1 cellular context compared by ENCODE assay signal in the genomic region with DNA sequence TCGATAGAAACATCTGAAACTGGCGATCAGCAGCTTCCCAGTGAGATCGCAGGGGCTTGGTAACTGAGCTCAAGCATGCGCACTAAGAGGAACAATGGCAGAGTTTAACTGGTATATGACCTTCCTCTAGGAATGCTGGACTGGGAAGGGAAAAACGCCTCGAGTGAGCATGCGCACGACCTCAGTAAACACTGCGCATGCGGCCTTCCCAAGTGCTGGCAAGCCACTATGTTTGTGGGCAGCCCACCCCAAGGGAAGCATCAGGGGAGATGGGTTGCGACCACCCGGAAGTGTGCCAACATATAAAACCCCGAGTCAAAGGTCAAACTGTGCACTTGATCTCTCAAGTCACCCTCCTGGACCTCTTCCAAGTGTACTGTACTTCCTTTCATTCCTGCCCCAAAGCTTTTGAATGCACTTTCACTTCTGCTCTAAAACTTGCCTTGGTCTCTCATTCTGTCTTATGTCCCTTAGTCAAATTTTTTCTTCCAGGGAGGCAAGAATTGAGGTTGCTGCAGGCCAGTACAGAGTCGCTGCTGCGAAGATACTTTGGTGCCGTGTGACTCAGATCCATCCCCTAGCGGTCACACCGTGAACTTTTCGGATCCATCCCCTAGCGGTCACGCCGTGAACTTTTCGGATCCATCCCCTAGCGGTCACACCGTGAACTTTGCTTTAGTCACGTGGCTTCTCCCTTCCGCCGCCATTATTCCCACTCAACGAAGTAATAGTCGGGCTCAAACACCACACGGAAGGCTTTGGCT.
TF ChIP-seq lines count a peak whose summit lies in the region.

No MANE protein-coding gene starts in this region.

TF ChIP-seq in K562, 482 proteins besides CTCF, POLR2A, EP300 and RAD21 (continued from another document):
- TF ChIP-seq RNF219 (CRISPR knock-in tag; IDR thresholded peaks at IDR 0.05) (no peak), KDM2B (CRISPR knock-in tag; IDR thresholded peaks at IDR 0.05) (no peak), NR2F6 (CRISPR knock-in tag; IDR thresholded peaks at IDR 0.05) (no peak), RB1 (IDR thresholded peaks at IDR 0.05; ENCODE audit: low read depth) (no peak), ZNF224 (CRISPR knock-in tag; IDR thresholded peaks at IDR 0.05) (peak; percentile 97), ZNF766 (CRISPR knock-in tag; conservative IDR thresholded peaks at IDR 0.05) (no peak), ZNF707 (CRISPR knock-in tag; conservative IDR thresholded peaks at IDR 0.05) (no peak), BRCA1 (IDR thresholded peaks at IDR 0.05) (no peak), BRCA1 (CRISPR knock-in tag; IDR thresholded peaks at IDR 0.05) (no peak), ZNF384 (IDR thresholded peaks at IDR 0.05; ENCODE audit: low read depth, low read length) (no peak), ZNF551 (CRISPR knock-in tag; IDR thresholded peaks at IDR 0.05) (no peak), ASH1L (IDR thresholded peaks at IDR 0.05; ENCODE audit: borderline replicate concordance, low read depth, partially characterized antibody) (no peak), E2F5 (CRISPR knock-in tag; IDR thresholded peaks at IDR 0.05) (no peak), KAT7 (CRISPR knock-in tag; IDR thresholded peaks at IDR 0.05; ENCODE audit: borderline replicate concordance) (no peak), RFX5 (IDR thresholded peaks at IDR 0.05; ENCODE audit: low read depth, low read length) (no peak), MAZ (CRISPR knock-in tag; conservative IDR thresholded peaks at IDR 0.05 in 1 of 2, IDR thresholded peaks at IDR 0.05 in 1 of 2) (peak in 1 of 2 experiments; percentile 42; a peak in 1 of 4 replicates), XRCC3 (IDR thresholded peaks at IDR 0.05) (no peak), ZNF316 (IDR thresholded peaks at IDR 0.05) (no peak), ATF7 (IDR thresholded peaks at IDR 0.05) (0 out of 2 replicates have a peak, but pooled peaks have one; percentile 32)
- TF ChIP-seq, protein P1, sequence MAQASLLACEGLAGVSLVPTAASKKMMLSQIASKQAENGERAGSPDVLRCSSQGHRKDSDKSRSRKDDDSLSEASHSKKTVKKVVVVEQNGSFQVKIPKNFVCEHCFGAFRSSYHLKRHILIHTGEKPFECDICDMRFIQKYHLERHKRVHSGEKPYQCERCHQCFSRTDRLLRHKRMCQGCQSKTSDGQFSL (CRISPR knock-in tag; IDR thresholded peaks at IDR 0.05): no peak
- TF ChIP-seq, protein P1 (tag; IDR thresholded peaks at IDR 0.05): no peak
- TF ChIP-seq, protein P2, sequence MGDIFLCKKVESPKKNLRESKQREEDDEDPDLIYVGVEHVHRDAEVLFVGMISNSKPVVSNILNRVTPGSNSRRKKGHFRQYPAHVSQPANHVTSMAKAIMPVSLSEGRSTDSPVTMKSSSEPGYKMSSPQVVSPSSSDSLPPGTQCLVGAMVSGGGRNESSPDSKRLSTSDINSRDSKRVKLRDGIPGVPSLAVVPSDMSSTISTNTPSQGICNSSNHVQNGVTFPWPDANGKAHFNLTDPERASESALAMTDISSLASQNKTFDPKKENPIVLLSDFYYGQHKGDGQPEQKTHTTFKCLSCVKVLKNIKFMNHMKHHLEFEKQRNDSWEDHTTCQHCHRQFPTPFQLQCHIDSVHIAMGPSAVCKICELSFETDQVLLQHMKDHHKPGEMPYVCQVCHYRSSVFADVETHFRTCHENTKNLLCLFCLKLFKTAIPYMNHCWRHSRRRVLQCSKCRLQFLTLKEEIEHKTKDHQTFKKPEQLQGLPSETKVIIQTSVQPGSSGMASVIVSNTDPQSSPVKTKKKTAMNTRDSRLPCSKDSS (IDR thresholded peaks at IDR 0.05; ENCODE audit: low read depth, partially characterized antibody): no peak
- TF ChIP-seq, protein P3, sequence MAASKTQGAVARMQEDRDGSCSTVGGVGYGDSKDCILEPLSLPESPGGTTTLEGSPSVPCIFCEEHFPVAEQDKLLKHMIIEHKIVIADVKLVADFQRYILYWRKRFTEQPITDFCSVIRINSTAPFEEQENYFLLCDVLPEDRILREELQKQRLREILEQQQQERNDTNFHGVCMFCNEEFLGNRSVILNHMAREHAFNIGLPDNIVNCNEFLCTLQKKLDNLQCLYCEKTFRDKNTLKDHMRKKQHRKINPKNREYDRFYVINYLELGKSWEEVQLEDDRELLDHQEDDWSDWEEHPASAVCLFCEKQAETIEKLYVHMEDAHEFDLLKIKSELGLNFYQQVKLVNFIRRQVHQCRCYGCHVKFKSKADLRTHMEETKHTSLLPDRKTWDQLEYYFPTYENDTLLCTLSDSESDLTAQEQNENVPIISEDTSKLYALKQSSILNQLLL (CRISPR knock-in tag; IDR thresholded peaks at IDR 0.05; ENCODE audit: borderline replicate concordance): no peak
- TF ChIP-seq, protein P4, sequence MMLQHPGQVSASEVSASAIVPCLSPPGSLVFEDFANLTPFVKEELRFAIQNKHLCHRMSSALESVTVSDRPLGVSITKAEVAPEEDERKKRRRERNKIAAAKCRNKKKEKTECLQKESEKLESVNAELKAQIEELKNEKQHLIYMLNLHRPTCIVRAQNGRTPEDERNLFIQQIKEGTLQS (IDR thresholded peaks at IDR 0.05): peak; percentile 58
- TF ChIP-seq, protein P4 (CRISPR knock-in tag; conservative IDR thresholded peaks at IDR 0.05): no peak
- TF ChIP-seq, protein P5, sequence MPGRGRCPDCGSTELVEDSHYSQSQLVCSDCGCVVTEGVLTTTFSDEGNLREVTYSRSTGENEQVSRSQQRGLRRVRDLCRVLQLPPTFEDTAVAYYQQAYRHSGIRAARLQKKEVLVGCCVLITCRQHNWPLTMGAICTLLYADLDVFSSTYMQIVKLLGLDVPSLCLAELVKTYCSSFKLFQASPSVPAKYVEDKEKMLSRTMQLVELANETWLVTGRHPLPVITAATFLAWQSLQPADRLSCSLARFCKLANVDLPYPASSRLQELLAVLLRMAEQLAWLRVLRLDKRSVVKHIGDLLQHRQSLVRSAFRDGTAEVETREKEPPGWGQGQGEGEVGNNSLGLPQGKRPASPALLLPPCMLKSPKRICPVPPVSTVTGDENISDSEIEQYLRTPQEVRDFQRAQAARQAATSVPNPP (IDR thresholded peaks at IDR 0.05; ENCODE audit: borderline replicate concordance, insufficient read depth, insufficient read length): no peak
